10 cellular contexts compared by ENCODE assay signal in the genomic region with DNA sequence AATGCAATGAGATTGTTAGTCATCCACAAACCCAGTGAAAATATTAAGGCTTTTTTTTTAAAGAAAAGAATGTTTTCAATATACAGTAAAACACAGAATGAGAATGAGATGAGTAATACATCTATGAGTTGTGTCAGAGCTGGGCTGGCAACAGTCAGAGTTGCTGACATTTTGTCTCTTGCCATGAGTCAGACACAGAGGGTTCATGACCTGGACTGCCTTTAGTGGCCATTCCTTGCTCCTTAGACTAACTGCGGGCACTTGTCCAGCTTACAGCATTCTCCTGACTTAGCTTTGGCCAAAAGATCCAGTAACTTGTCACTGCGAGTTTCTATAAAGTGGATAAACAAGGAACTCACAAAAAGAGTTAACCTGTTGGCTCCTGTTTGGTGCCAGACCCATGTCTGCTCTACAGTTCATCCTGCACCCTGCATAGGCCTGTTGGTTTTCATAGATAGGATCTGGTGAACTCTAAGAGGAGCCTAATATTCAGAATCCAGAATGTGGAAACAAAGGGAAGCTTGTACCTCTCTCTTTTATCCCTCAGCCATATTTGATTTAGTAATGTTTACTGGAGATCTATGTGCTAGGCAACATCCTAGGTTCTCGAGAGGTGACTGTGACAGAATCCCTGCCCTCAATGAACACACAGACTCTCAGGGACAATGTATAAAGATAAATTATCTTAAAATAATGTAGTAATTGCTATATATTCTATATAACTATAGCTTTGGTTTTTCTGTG.
DNase-seq lines count a peak whose midpoint lies in the region; ATAC-seq, FAIRE-seq and TF ChIP-seq lines count a peak whose summit lies in the region.
"Had no signal": no experiment of that assay in that cellular context is flagged by ENCODE, and none has a peak within 500 bp of the region (broad histone marks: within the 10 kb centered on the region; RNA-seq: fewer than 3 reads in every experiment).

No MANE protein-coding gene starts in this region.

- H3K79me2 ChIP-seq in astrocyte (ENCODE audit: insufficient read depth, low read length), result no peaks in the 10 kb centered on the region
- no peaks in the 10 kb centered on the region for H3K79me2 ChIP-seq in neural progenitor cell (ENCODE audit: low read depth)
- H3K79me2 ChIP-seq in GM23338 (replicated peaks; ENCODE audit: insufficient read depth), result no peaks in the 10 kb centered on the region

- H3K9ac ChIP-seq in astrocyte (ENCODE audit: low read length), result no peak overlapping the region
- no peak overlapping the region for H3K9ac ChIP-seq in neural progenitor cell

- peaks cover 6% of the 10 kb centered on the region; the same call in 1 of the 2 replicates for H3K9me2 ChIP-seq in GM23338 (ENCODE audit: insufficient read depth)

- H3K9me3 ChIP-seq in astrocyte (ENCODE audit: insufficient read depth, low read depth, low read length) (no peaks in the 10 kb centered on the region), neural progenitor cell (ENCODE audit: low read depth) (no peaks in the 10 kb centered on the region)
- H3K9me3 ChIP-seq: esophagus muscularis mucosa, ovary had no signal

- H3K27ac Mint-ChIP-seq in stimulated activated naive CD8-positive, alpha-beta T cell treated with anti-CD3 and anti-CD28 coated beads, Interleukin-15, amount 100 ng/mL, for 72 hours, result peak overlapping the region in 1 of 2 donors; percentile 5
- H3K27ac Mint-ChIP-seq in astrocyte (ENCODE audit: unreplicated experiment) (peak overlapping the region; percentile 88), neural progenitor cell (no peak overlapping the region), GM23338 (no peak overlapping the region)

- peak; percentile 28 for ATAC-seq in stimulated activated naive CD8-positive, alpha-beta T cell treated with anti-CD3 and anti-CD28 coated beads, Interleukin-15, Interleukin-2, amounts not matched to agents 100 U/mL and 50 U/mL, for 24 hours
- no peak for ATAC-seq in stimulated activated naive CD8-positive, alpha-beta T cell treated with anti-CD3 and anti-CD28 coated beads, Interleukin-15, amount 100 ng/mL, for 72 hours
- no peak for ATAC-seq in HG03439 (IDR thresholded peaks at IDR 0.05; ENCODE audit: unreplicated experiment)
- no peak for ATAC-seq in GM23338

- H3F3A ChIP-seq in neural progenitor cell (ENCODE audit: low read depth) (no peaks in the 10 kb centered on the region), GM23338 (replicated peaks; ENCODE audit: low read depth) (no peaks in the 10 kb centered on the region)

- H3K4me1 Mint-ChIP-seq in stimulated activated naive CD8-positive, alpha-beta T cell treated with anti-CD3 and anti-CD28 coated beads, Interleukin-15, amount 100 ng/mL, for 72 hours, result no peaks in the 10 kb centered on the region
- peaks cover 10% of the 10 kb centered on the region for H3K4me1 Mint-ChIP-seq in astrocyte (ENCODE audit: low read depth, unreplicated experiment)
- no peaks in the 10 kb centered on the region for H3K4me1 Mint-ChIP-seq in neural progenitor cell
- peaks cover 2% of the 10 kb centered on the region; the same call in 2 of the 3 replicates for H3K4me1 Mint-ChIP-seq in GM23338

- H3K36me3 ChIP-seq in astrocyte (ENCODE audit: insufficient read depth, low read length) (no peaks in the 10 kb centered on the region), neural progenitor cell (no peaks in the 10 kb centered on the region), GM23338 (ENCODE audit: insufficient read depth) (no peaks in the 10 kb centered on the region; the same call in 1 of the 2 replicates)
- H3K36me3 ChIP-seq: esophagus muscularis mucosa, ovary had no signal

- H3K27me3 ChIP-seq in astrocyte (ENCODE audit: insufficient read depth, low read length) (no peaks in the 10 kb centered on the region), neural progenitor cell (no peaks in the 10 kb centered on the region), GM23338 (ENCODE audit: insufficient read depth) (no peaks in the 10 kb centered on the region)
- H3K27me3 ChIP-seq: esophagus muscularis mucosa, ovary had no signal

- peak; percentile 97 for FAIRE-seq in astrocyte (lab: Jason Lieb, UNC)

- H2AFZ ChIP-seq in astrocyte (ENCODE audit: low read depth, low read length) (peak overlapping the region; percentile 1), neural progenitor cell (replicated peaks) (no peak overlapping the region), GM23338 (no peak overlapping the region)

- H3K4me1 ChIP-seq in astrocyte (ENCODE audit: insufficient read depth, low read length) (peaks cover 14% of the 10 kb centered on the region), neural progenitor cell (no peaks in the 10 kb centered on the region), GM23338 (ENCODE audit: insufficient read depth) (no peaks in the 10 kb centered on the region)

- H3K36me3 Mint-ChIP-seq in astrocyte (ENCODE audit: low read depth, unreplicated experiment), result no peaks in the 10 kb centered on the region
- H3K36me3 Mint-ChIP-seq in neural progenitor cell, result no peaks in the 10 kb centered on the region
- no peaks in the 10 kb centered on the region for H3K36me3 Mint-ChIP-seq in GM23338 (ENCODE audit: low read depth)

- H3K4me3 Mint-ChIP-seq in stimulated activated naive CD8-positive, alpha-beta T cell treated with anti-CD3 and anti-CD28 coated beads, Interleukin-15, amount 100 ng/mL, for 72 hours, result no peak overlapping the region
- H3K4me3 Mint-ChIP-seq in astrocyte (ENCODE audit: unreplicated experiment) (no peak overlapping the region), neural progenitor cell (no peak overlapping the region), GM23338 (no peak overlapping the region)

- H3K27ac ChIP-seq in astrocyte (ENCODE audit: low read depth, low read length) (peak overlapping the region; percentile 45), neural progenitor cell (no peak overlapping the region), GM23338 (ENCODE audit: low read depth) (no peak overlapping the region)
- H3K27ac ChIP-seq: ovary had no signal

- TF ChIP-seq CTCF in astrocyte (IDR thresholded peaks at IDR 0.05; ENCODE audit: insufficient read depth, low read depth, low read length), result no peak
- TF ChIP-seq CTCF in neural progenitor cell (IDR thresholded peaks at IDR 0.05), result no peak
- no peak for TF ChIP-seq CTCF in GM23338 (conservative IDR thresholded peaks at IDR 0.05; ENCODE audit: low read depth in 2 of 2)

- H3K4me3 ChIP-seq in astrocyte (ENCODE audit: insufficient read depth, low read depth, low read length), result no peak overlapping the region
- no peak overlapping the region for H3K4me3 ChIP-seq in neural progenitor cell
- no peak overlapping the region for H3K4me3 ChIP-seq in GM23338
- H3K4me3 ChIP-seq: esophagus muscularis mucosa, ovary had no signal

- H3K27me3 Mint-ChIP-seq in stimulated activated naive CD8-positive, alpha-beta T cell treated with anti-CD3 and anti-CD28 coated beads, Interleukin-15, amount 100 ng/mL, for 72 hours, result no peaks in the 10 kb centered on the region
- H3K27me3 Mint-ChIP-seq in astrocyte (ENCODE audit: low read depth, unreplicated experiment) (no peaks in the 10 kb centered on the region), neural progenitor cell (ENCODE audit: insufficient read depth, low read depth) (peaks cover 5% of the 10 kb centered on the region), GM23338 (ENCODE audit: insufficient read depth, low read depth, poor library complexity) (peaks cover 3% of the 10 kb centered on the region)

- no peak for DNase-seq in stimulated activated naive CD8-positive, alpha-beta T cell treated with anti-CD3 and anti-CD28 coated beads, Interleukin-15, Interleukin-2, amounts not matched to agents 100 U/mL and 50 U/mL, for 24 hours
- DNase-seq in stimulated activated naive CD8-positive, alpha-beta T cell treated with anti-CD3 and anti-CD28 coated beads, Interleukin-15, amount 100 ng/mL, for 72 hours, result no peak
- peak; percentile 96 for DNase-seq in astrocyte (ENCODE audit: low read depth)
- peak; percentile 61 for DNase-seq in hepatic stellate cell (ENCODE audit: low spot score)
- DNase-seq in T-helper 2 cell, result no peak
- DNase-seq in neural progenitor cell (ENCODE audit: low spot score), result no peak
- DNase-seq in GM23338 (ENCODE audit: low spot score), result no peak
- DNase-seq: ovary had no signal

- peak overlapping the region; percentile 41 for H3K4me2 ChIP-seq in astrocyte (ENCODE audit: low read length)
- no peak overlapping the region for H3K4me2 ChIP-seq in neural progenitor cell
- H3K4me2 ChIP-seq in GM23338, result no peak overlapping the region

- H4K20me1 ChIP-seq in astrocyte (ENCODE audit: insufficient read depth, low read length), result no peaks in the 10 kb centered on the region
- no peaks in the 10 kb centered on the region for H4K20me1 ChIP-seq in neural progenitor cell (ENCODE audit: low read depth)
- no peaks in the 10 kb centered on the region for H4K20me1 ChIP-seq in GM23338 (replicated peaks; ENCODE audit: insufficient read depth)

- no peaks in the 10 kb centered on the region for H3K9me3 Mint-ChIP-seq in stimulated activated naive CD8-positive, alpha-beta T cell treated with anti-CD3 and anti-CD28 coated beads, Interleukin-15, amount 100 ng/mL, for 72 hours
- H3K9me3 Mint-ChIP-seq in astrocyte (ENCODE audit: unreplicated experiment) (no peaks in the 10 kb centered on the region), neural progenitor cell (no peaks in the 10 kb centered on the region), GM23338 (no peaks in the 10 kb centered on the region)

TF ChIP-seq in GM23338, 12 proteins besides CTCF, POLR2A, EP300 and RAD21 (continues in another document):
- TF ChIP-seq ZNF114 (CRISPR knock-in tag; IDR thresholded peaks at IDR 0.05) (no peak), POLR2AphosphoS5 (IDR thresholded peaks at IDR 0.05; ENCODE audit: low read depth) (no peak), NANOG (IDR thresholded peaks at IDR 0.05; ENCODE audit: borderline replicate concordance) (no peak), EZH2 (IDR thresholded peaks at IDR 0.05; ENCODE audit: low read depth, unreplicated experiment) (no peak), JUNB (IDR thresholded peaks at IDR 0.05; ENCODE audit: unreplicated experiment) (no peak), STAT1 (IDR thresholded peaks at IDR 0.05; ENCODE audit: unreplicated experiment) (no peak)
- TF ChIP-seq, protein P1, sequence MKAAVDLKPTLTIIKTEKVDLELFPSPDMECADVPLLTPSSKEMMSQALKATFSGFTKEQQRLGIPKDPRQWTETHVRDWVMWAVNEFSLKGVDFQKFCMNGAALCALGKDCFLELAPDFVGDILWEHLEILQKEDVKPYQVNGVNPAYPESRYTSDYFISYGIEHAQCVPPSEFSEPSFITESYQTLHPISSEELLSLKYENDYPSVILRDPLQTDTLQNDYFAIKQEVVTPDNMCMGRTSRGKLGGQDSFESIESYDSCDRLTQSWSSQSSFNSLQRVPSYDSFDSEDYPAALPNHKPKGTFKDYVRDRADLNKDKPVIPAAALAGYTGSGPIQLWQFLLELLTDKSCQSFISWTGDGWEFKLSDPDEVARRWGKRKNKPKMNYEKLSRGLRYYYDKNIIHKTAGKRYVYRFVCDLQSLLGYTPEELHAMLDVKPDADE (IDR thresholded peaks at IDR 0.05), result no peak

Comparison
In these comparisons a context has a peak if more than half of its experiments do, and no peak if none do; other contexts are left out.
1. DNase-seq: peak in astrocyte (single experiment) and hepatic stellate cell (single experiment); none in stimulated activated naive CD8-positive, alpha-beta T cell treated with anti-CD3 and anti-CD28 coated beads, Interleukin-15, Interleukin-2, amounts not matched to agents 100 U/mL and 50 U/mL, for 24 hours (single experiment), stimulated activated naive CD8-positive, alpha-beta T cell treated with anti-CD3 and anti-CD28 coated beads, Interleukin-15, amount 100 ng/mL, for 72 hours (0 of 2), T-helper 2 cell (0 of 5), neural progenitor cell (single experiment) and GM23338 (single experiment).